ENCODE assay signal across 19 cellular contexts in genomic region chr16:2609827-2610470, GRCh38.
"Had no signal": no experiment of that assay in that cellular context is flagged by ENCODE, and none has a peak within 500 bp of the region (broad histone marks: within the 10 kb centered on the region; RNA-seq: fewer than 3 reads in every experiment).

No MANE protein-coding gene starts in this region.

- FAIRE-seq: colon, endometrium had no signal

- H3K4me1 ChIP-seq: ascending aorta had no signal

- H3K4me1 Mint-ChIP-seq: neural crest cell had no signal

- H3K9me3 Mint-ChIP-seq: activated naive CD8-positive, alpha-beta T cell treated with anti-CD3 and anti-CD28 coated beads for 36 hours; activated T-cell treated with anti-CD3 and anti-CD28 coated beads, Interleukin-2, amount 50 U/mL, for 4 hours; neural crest cell; stimulated activated naive B cell treated with anti-CD40 and anti-IgM and Interleukin-4, amounts not matched to agents 10 μg/mL and 1 μg/mL and 100 μg/mL, for 72 hours had no signal

- H3K27ac Mint-ChIP-seq: activated naive CD8-positive, alpha-beta T cell treated with anti-CD3 and anti-CD28 coated beads for 36 hours; stimulated activated naive B cell treated with anti-CD40 and anti-IgM and Interleukin-4, amounts not matched to agents 10 μg/mL and 1 μg/mL and 100 μg/mL, for 72 hours had no signal

- H3K27me3 Mint-ChIP-seq: activated naive CD8-positive, alpha-beta T cell treated with anti-CD3 and anti-CD28 coated beads for 36 hours; stimulated activated naive B cell treated with anti-CD40 and anti-IgM and Interleukin-4, amounts not matched to agents 10 μg/mL and 1 μg/mL and 100 μg/mL, for 72 hours had no signal

- H3K27me3 ChIP-seq: ascending aorta, cardiac muscle cell, gastroesophageal sphincter, heart right ventricle, sigmoid colon, tibial artery had no signal

- H3K4me3 Mint-ChIP-seq: activated naive CD8-positive, alpha-beta T cell treated with anti-CD3 and anti-CD28 coated beads for 36 hours; activated T-cell treated with anti-CD3 and anti-CD28 coated beads, Interleukin-2, amount 50 U/mL, for 4 hours; neural crest cell; stimulated activated naive B cell treated with anti-CD40 and anti-IgM and Interleukin-4, amounts not matched to agents 10 μg/mL and 1 μg/mL and 100 μg/mL, for 72 hours had no signal

- ATAC-seq: activated T-cell treated with anti-CD3 and anti-CD28 coated beads, Interleukin-2, amount 50 U/mL, for 4 hours; gastroesophageal sphincter; left colon; stimulated activated naive B cell treated with anti-CD40 and anti-IgM and Interleukin-4, amounts not matched to agents 10 μg/mL and 1 μg/mL and 100 μg/mL, for 72 hours had no signal

- H3K4me3 ChIP-seq: ascending aorta, cardiac muscle cell, gastroesophageal sphincter, heart right ventricle, sigmoid colon, tibial artery had no signal

- H3K9me3 ChIP-seq: ascending aorta, gastroesophageal sphincter, heart right ventricle, sigmoid colon, tibial artery had no signal

- DNase-seq: activated CD4-positive, alpha-beta T cell treated with anti-CD3 and anti-CD28 coated beads, Interleukin-2, amount 50 U/mL, for 48 hours; activated CD4-positive, CD25-positive, alpha-beta regulatory T cell treated with anti-CD3 and anti-CD28 coated beads, Interleukin-2, amount 50 U/mL, for 72 hours; activated effector memory CD4-positive, alpha-beta T cell treated with anti-CD3 and anti-CD28 coated beads, Interleukin-2, amount 50 U/mL, for 16 hours; activated naive CD8-positive, alpha-beta T cell treated with anti-CD3 and anti-CD28 coated beads for 36 hours; activated T-cell treated with anti-CD3 and anti-CD28 coated beads, Interleukin-2, amount 50 U/mL, for 4 hours; heart right ventricle; left colon; mesendoderm; sigmoid colon; stimulated activated CD4-positive, alpha-beta T cell treated with anti-CD3 and anti-CD28 coated beads, Interleukin-12 subunit alpha, Interleukin-12 subunit beta, amount 100 ng/mL, for 4 hours; stimulated activated CD4-positive, alpha-beta T cell treated with anti-CD3 and anti-CD28 coated beads, Interleukin-2, amount 100 ng/mL, for 24 hours; stimulated activated naive B cell treated with anti-CD40 and anti-IgM and Interleukin-4, amounts not matched to agents 10 μg/mL and 1 μg/mL and 100 μg/mL, for 72 hours had no signal

- H3K27ac ChIP-seq: ascending aorta, cardiac muscle cell, gastroesophageal sphincter, sigmoid colon, tibial artery had no signal
